Comparison of ENCODE assay signal across 23 cellular contexts in the genomic region with DNA sequence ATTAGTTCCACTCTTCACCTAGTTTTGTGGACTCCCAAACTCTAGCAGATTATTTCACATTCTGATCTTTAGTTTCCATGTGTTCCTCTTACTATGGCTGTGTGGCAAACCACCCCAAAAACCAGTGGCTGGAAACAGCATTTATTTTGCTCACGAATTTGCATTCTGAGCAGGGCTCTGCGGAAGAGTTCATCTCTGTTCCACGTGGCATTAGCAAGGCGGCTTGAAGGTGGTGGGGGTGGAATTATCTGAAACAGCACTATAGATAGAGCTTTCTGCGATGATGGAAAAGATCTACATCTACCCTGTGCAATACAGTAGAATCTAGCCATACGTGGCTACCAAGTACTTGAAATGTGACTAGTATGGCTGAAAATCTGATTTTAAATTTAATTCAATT.
"Had no signal": no experiment of that assay in that cellular context is flagged by ENCODE, and none has a peak within 500 bp of the region (broad histone marks: within the 10 kb centered on the region; RNA-seq: fewer than 3 reads in every experiment).

No MANE protein-coding gene starts in this region.

- H3K4me2 ChIP-seq: KMS-11 had no signal

- H3K9me3 Mint-ChIP-seq: IgD-negative memory B cell had no signal

- FAIRE-seq: HTR-8/SVneo, K562, RCC 7860 had no signal

- H3K27ac Mint-ChIP-seq: IgD-negative memory B cell had no signal

- H3K27me3 Mint-ChIP-seq: IgD-negative memory B cell had no signal

- H3K9ac ChIP-seq: KMS-11 had no signal

- H3K27ac ChIP-seq: HL-60, KMS-11, SJSA1, SK-N-MC had no signal

- H3K27me3 ChIP-seq: SJSA1 had no signal

- H3K9me3 ChIP-seq: SJSA1 had no signal

- DNase-seq: Kasumi-1, NCI-H1092, NCI-H1436, NCI-H187, NCI-H2029, NCI-H2081 treated with DMSO at 0.1 percent for 48 hours, NCI-H2171, NCI-H226, NCI-H446, NCI-H510A, NCI-H524 treated with DMSO at 0.1 percent for 48 hours, NCI-H774, Right ventricle myocardium superior, RPMI8226, SIG-M5 had no signal

- H3K4me3 ChIP-seq: K562, SJSA1, SK-N-MC had no signal
